ENCODE assay signal across 8 cellular contexts in the genomic region with DNA sequence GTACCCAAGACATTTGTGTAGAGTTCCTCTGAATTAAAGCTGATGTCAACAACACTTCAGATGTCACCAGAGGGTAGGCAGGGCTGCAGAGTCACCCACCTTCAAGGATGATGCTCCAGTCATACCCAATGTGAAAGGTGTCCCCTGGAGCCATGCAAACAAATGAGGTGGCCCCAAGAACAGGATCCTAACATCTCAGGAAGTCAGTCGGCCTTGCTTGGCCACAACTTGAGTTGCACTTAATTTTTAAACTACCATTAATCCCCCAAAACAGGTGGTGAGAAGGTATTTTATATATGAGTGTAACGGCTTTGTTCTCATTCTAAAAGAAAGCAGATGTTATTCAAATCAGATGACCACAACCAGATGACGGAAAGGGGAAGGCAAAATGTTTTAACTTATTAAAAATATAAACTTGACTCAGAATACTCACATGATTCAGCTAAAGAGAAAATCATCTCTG. TPM values are rescaled to one million over a fixed set of nuclear protein-coding genes. Genes with fewer than 3 reads are reported as not detected.
DNase-seq lines count a peak whose midpoint lies in the region; ATAC-seq and TF ChIP-seq lines count a peak whose summit lies in the region.

No MANE protein-coding gene starts in this region.

- no peaks in the 10 kb centered on the region for H3K9me3 Mint-ChIP-seq in CD4-positive, alpha-beta memory T cell
- H3K9me3 Mint-ChIP-seq in activated CD8-positive, alpha-beta T cell treated with anti-CD3 and anti-CD28 coated beads, Interleukin-2, amount 10 ng/mL, durations not matched to agents 7 days and 5 days (ENCODE audit: insufficient read depth): peaks cover 4% of the 10 kb centered on the region

- no peaks in the 10 kb centered on the region for H3K27me3 ChIP-seq in CD4-positive, alpha-beta memory T cell (ENCODE audit: insufficient read depth, low read length)
- no peaks in the 10 kb centered on the region for H3K27me3 ChIP-seq in ovary

- TF ChIP-seq POLR2A in ovary (IDR thresholded peaks at IDR 0.05): no peak

- POLR2A ChIA-PET in CD4-positive, alpha-beta memory T cell (lab: Charles Lee; ENCODE audit: partially characterized antibody): interaction anchor here (0.8 to 1.9 kb wide), 4 partner anchors 16 to 128 kb away, joined by 3 to 6 read pairs (median 3); no protein-coding TSS in a partner anchor
- POLR2A ChIA-PET in activated CD8-positive, alpha-beta T cell treated with anti-CD3 and anti-CD28 coated beads, Interleukin-2, amount 10 ng/mL, durations not matched to agents 7 days and 5 days (lab: Charles Lee): interaction anchor here (0.9 to 1.2 kb wide), 2 partner anchors 41 to 80 kb away, joined by 3 read pairs; partner anchors contain the start of gene SERPINB9

- CTCF ChIA-PET in CD4-positive, alpha-beta memory T cell (lab: Charles Lee; ENCODE audit: partially characterized antibody): interaction anchor here (1.2 to 2.2 kb wide), 5 partner anchors 9 to 26 kb away, joined by 3 to 9 read pairs (median 6); no protein-coding TSS in a partner anchor
- CTCF ChIA-PET in activated CD8-positive, alpha-beta T cell treated with anti-CD3 and anti-CD28 coated beads, Interleukin-2, amount 10 ng/mL, durations not matched to agents 7 days and 5 days (lab: Charles Lee): interaction anchor here (1.0 kb wide), 1 partner anchor 72 kb away, joined by 3 read pairs; no protein-coding TSS in a partner anchor

- peaks cover 49% of the 10 kb centered on the region for H3K4me1 ChIP-seq in CD4-positive, alpha-beta memory T cell (ENCODE audit: insufficient read depth, low read length)
- peaks cover 5% of the 10 kb centered on the region for H3K4me1 ChIP-seq in ovary (ENCODE audit: insufficient read depth)

- no peak overlapping the region for H3K27ac ChIP-seq in CD4-positive, alpha-beta memory T cell (ENCODE audit: low read depth, low read length)
- H3K27ac ChIP-seq in ovary: no peak overlapping the region

- peaks cover 44 to 84% (median 63%) of the 10 kb centered on the region in 4 donors for H3K4me1 Mint-ChIP-seq in CD4-positive, alpha-beta memory T cell
- peaks cover 77% of the 10 kb centered on the region for H3K4me1 Mint-ChIP-seq in activated CD8-positive, alpha-beta T cell treated with anti-CD3 and anti-CD28 coated beads, Interleukin-2, amount 10 ng/mL, durations not matched to agents 7 days and 5 days (ENCODE audit: low read depth)

- intact Hi-C loops in CD4-positive, alpha-beta memory T cell (cut with micrococcal nuclease): no loop called here
- intact Hi-C loops in ovary (cut with DNase I): no loop called here

- H3K27me3 Mint-ChIP-seq in CD4-positive, alpha-beta memory T cell: no peaks in the 10 kb centered on the region
- no peaks in the 10 kb centered on the region for H3K27me3 Mint-ChIP-seq in activated CD8-positive, alpha-beta T cell treated with anti-CD3 and anti-CD28 coated beads, Interleukin-2, amount 10 ng/mL, durations not matched to agents 7 days and 5 days (ENCODE audit: low read depth)

- no peaks in the 10 kb centered on the region for H3K36me3 ChIP-seq in CD4-positive, alpha-beta memory T cell (ENCODE audit: insufficient read depth, low read length)
- H3K36me3 ChIP-seq in ovary: no peaks in the 10 kb centered on the region

- TF ChIP-seq CTCF in ovary (IDR thresholded peaks at IDR 0.05): no peak

- H3K36me3 Mint-ChIP-seq in CD4-positive, alpha-beta memory T cell: peaks cover 0 to 3% of the 10 kb centered on the region in 2 donors
- H3K36me3 Mint-ChIP-seq in activated CD8-positive, alpha-beta T cell treated with anti-CD3 and anti-CD28 coated beads, Interleukin-2, amount 10 ng/mL, durations not matched to agents 7 days and 5 days (ENCODE audit: low read depth): peaks cover 25% of the 10 kb centered on the region

- H3K9me3 ChIP-seq in CD4-positive, alpha-beta memory T cell (ENCODE audit: control insufficient read depth in 1 of 2, low read length in 2 of 2): no peaks in the 10 kb centered on the region
- H3K9me3 ChIP-seq in ovary: no peaks in the 10 kb centered on the region

- peak overlapping the region in 6 of 7 donors; percentile 78 to 100 (median 89) for H3K27ac Mint-ChIP-seq in CD4-positive, alpha-beta memory T cell
- H3K27ac Mint-ChIP-seq in activated CD8-positive, alpha-beta T cell treated with anti-CD3 and anti-CD28 coated beads, Interleukin-2, amount 10 ng/mL, durations not matched to agents 7 days and 5 days: no peak overlapping the region

- H3K4me3 Mint-ChIP-seq in CD4-positive, alpha-beta memory T cell: peak overlapping the region in 4 of 8 donors; percentile 45 to 71 (median 62)
- H3K4me3 Mint-ChIP-seq in activated CD8-positive, alpha-beta T cell treated with anti-CD3 and anti-CD28 coated beads, Interleukin-2, amount 10 ng/mL, durations not matched to agents 7 days and 5 days: no peak overlapping the region

- ATAC-seq in GM19328 (IDR thresholded peaks at IDR 0.05; ENCODE audit: unreplicated experiment): peak; percentile 41
- ATAC-seq in HG03103 (IDR thresholded peaks at IDR 0.05; ENCODE audit: low read depth, unreplicated experiment): peak; percentile 44
- no peak for ATAC-seq in activated CD8-positive, alpha-beta T cell treated with anti-CD3 and anti-CD28 coated beads, Interleukin-2, amount 10 ng/mL, durations not matched to agents 7 days and 5 days

- peak in 1 of 5 donors; percentile 58 for DNase-seq in CD4-positive, alpha-beta memory T cell
- peak; percentile 22 for DNase-seq in activated CD8-positive, alpha-beta T cell treated with anti-CD3 and anti-CD28 coated beads, Interleukin-2, amount 10 ng/mL, durations not matched to agents 7 days and 5 days
- DNase-seq in AG20443 (ENCODE audit: low spot score) (no peak), NCI-H82 treated with DMSO at 0.1 percent for 48 hours (lab: John Stamatoyannopoulos, UW; ENCODE audit: unreplicated experiment) (no peak), anterior cingulate cortex (lab: John Stamatoyannopoulos, UW) (no peak), ovary (no peak)

- TF ChIP-seq EP300 in ovary (IDR thresholded peaks at IDR 0.05): no peak

- H3K4me3 ChIP-seq in CD4-positive, alpha-beta memory T cell (ENCODE audit: low read length in 2 of 2): no peak overlapping the region
- no peak overlapping the region for H3K4me3 ChIP-seq in ovary

- 66 to 75% (median 70%) methylated on average over 3 of the region's 3 CpGs for WGBS in ovary, 3 donors

RNA-seq across cellular contexts. Expression of gene SERPINB1, which starts 21.1 kb away (rescaled TPM):
- 10 to 100 TPM; 56.7 to 58.0 TPM for total RNA-seq in CD4-positive, alpha-beta memory T cell
- 100 to 1,000 TPM; 126 to 159 TPM for polyA plus RNA-seq in CD4-positive, alpha-beta memory T cell
- 10 to 100 TPM; 55.1 to 57.1 TPM for total RNA-seq in activated CD8-positive, alpha-beta T cell treated with anti-CD3 and anti-CD28 coated beads, Interleukin-2, amount 10 ng/mL, durations not matched to agents 7 days and 5 days
- total RNA-seq in ovary: 10 to 100 TPM; 13.5 to 38.1 (median 27.7) TPM
- polyA plus RNA-seq in ovary: 10 to 100 TPM; 25.9 to 57.0 TPM

RNA-seq across cellular contexts. Expression of gene SERPINB9, which starts 40.4 kb away (rescaled TPM):
- total RNA-seq in CD4-positive, alpha-beta memory T cell: 10 to 100 TPM; 83.2 to 88.5 TPM
- polyA plus RNA-seq in CD4-positive, alpha-beta memory T cell: 10 to 100 TPM; 20.4 to 41.0 TPM
- 10 to 100 TPM; 36.9 to 38.1 TPM for total RNA-seq in activated CD8-positive, alpha-beta T cell treated with anti-CD3 and anti-CD28 coated beads, Interleukin-2, amount 10 ng/mL, durations not matched to agents 7 days and 5 days
- 10 to 100 TPM in 2 of 7 donors, 1 to 10 TPM in 5; 3.0 to 14.6 (median 3.8) TPM for total RNA-seq in ovary
- 1 to 10 TPM; 1.9 to 6.9 TPM for polyA plus RNA-seq in ovary
